In the genomic region with DNA sequence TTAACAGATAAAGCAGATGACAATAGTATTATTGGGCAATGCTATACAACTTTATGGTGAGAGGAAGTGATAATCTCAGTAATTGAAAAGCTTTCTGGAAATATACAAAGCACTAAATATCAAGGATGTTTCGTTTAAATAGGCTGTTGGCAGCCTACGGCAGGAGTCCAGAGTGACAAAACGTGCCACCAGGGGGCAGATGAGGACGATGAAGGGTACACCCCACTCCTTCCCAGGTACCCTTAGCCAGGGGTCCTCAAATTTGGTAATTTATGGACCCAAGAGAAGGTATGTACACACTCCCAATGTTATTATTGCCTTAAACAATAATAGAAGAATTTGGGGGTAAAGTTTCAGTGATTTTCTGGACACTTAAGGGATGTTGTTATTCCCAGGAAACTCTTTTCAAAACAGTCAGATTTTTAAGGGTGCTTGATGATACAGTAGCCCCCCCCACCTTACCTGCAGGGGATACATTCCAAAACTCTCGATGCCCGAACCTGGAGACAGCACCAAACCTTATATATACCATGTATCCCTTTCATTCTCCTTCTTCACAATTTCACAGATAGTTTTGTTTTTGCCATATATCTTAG, we compare ENCODE assay signal across 8 cellular contexts. TPM values are rescaled to one million over a fixed set of nuclear protein-coding genes. Genes with fewer than 3 reads are reported as not detected.
DNase-seq lines count a peak whose midpoint lies in the region; ATAC-seq and TF ChIP-seq lines count a peak whose summit lies in the region.

No MANE protein-coding gene starts in this region.

- no peaks in the 10 kb centered on the region for H3K4me1 ChIP-seq in Peyer's patch

- DNase-seq in Right ventricle myocardium superior (peak; percentile 47), Right ventricle myocardium inferior (ENCODE audit: missing footprints) (no peak), Peyer's patch (peak in 1 of 3 donors; percentile 48), germinal center (ENCODE audit: low spot score) (peak; percentile 10), NCI-H2196 (lab: John Stamatoyannopoulos, UW; ENCODE audit: unreplicated experiment) (no peak), putamen (ENCODE audit: low spot score) (no peak)
- peak; percentile 22 to 57 for DNase-seq in stimulated activated CD4-positive, alpha-beta T cell treated with anti-CD3 and anti-CD28 coated beads, Interleukin-2, amount 100 ng/mL, for 24 hours

- H3K4me3 ChIP-seq in Peyer's patch: no peak overlapping the region

- H3K27me3 ChIP-seq in Peyer's patch: no peaks in the 10 kb centered on the region

- no peak for TF ChIP-seq POLR2A in Peyer's patch (IDR thresholded peaks at IDR 0.05)

- H3K27ac ChIP-seq in Peyer's patch: no peak overlapping the region

- no peaks in the 10 kb centered on the region for H3K36me3 ChIP-seq in Peyer's patch

- TF ChIP-seq CTCF in Peyer's patch (IDR thresholded peaks at IDR 0.05): peak in 5 of 6 experiments; percentile 8 to 29 (median 20)

- ATAC-seq in Right ventricle myocardium superior (ENCODE audit: poor library complexity) (no peak), Right ventricle myocardium inferior (no peak), GM19351 (IDR thresholded peaks at IDR 0.05; ENCODE audit: unreplicated experiment) (no peak)

- peaks cover 0 to 4% (median 0%) of the 10 kb centered on the region in 4 donors for H3K9me3 ChIP-seq in Peyer's patch

- intact Hi-C loops in Right ventricle myocardium superior (cut with DNase I): no loop called here
- intact Hi-C loops in Right ventricle myocardium inferior (cut with DNase I): no loop called here

RNA-seq across cellular contexts. Expression of gene MAGEL2, which starts 1.4 kb away (rescaled TPM):
- total RNA-seq in Right ventricle myocardium superior (not detected), Right ventricle myocardium inferior (not detected), Peyer's patch (under 1 TPM in 1 of 4 donors, not detected in 3; 0.13 TPM)

RNA-seq across cellular contexts. Expression of gene NDN, which starts 38.1 kb away (rescaled TPM):
- total RNA-seq in Right ventricle myocardium superior: 37.7 TPM
- total RNA-seq in Right ventricle myocardium inferior: 40.0 TPM
- 10 to 100 TPM in 3 of 4 donors, 1 to 10 TPM in 1; 9.9 to 23.8 (median 18.0) TPM for total RNA-seq in Peyer's patch

Comparison
In these comparisons a context has a peak if more than half of its experiments do, and no peak if none do; other contexts are left out.
1. DNase-seq: peak in Right ventricle myocardium superior (single experiment), germinal center (single experiment) and stimulated activated CD4-positive, alpha-beta T cell treated with anti-CD3 and anti-CD28 coated beads, Interleukin-2, amount 100 ng/mL, for 24 hours (2 of 2); none in Right ventricle myocardium inferior (single experiment), NCI-H2196 (single experiment) and putamen (single experiment).